In genomic region chr6:33453361-33454008, GRCh38 we compare ENCODE assay signal across 8 cellular contexts. TPM values are rescaled to one million over a fixed set of nuclear protein-coding genes. Genes with fewer than 3 reads are reported as not detected.
DNase-seq lines count a peak whose midpoint lies in the region; ATAC-seq and TF ChIP-seq lines count a peak whose summit lies in the region.

No MANE protein-coding gene starts in this region.

- ATAC-seq in HG02798 (IDR thresholded peaks at IDR 0.05; ENCODE audit: poor library complexity, unreplicated experiment) (no peak), GM18861 (IDR thresholded peaks at IDR 0.05; ENCODE audit: unreplicated experiment) (no peak)

- H3K27me3 ChIP-seq in HUES6 (ENCODE audit: control insufficient read depth, insufficient read depth, low read length): no peaks in the 10 kb centered on the region

- H3K27ac ChIP-seq in HUES6 (ENCODE audit: low read depth, low read length): no peak overlapping the region
- H3K27ac ChIP-seq in mesodermal cell (ENCODE audit: low read depth, low read length, severe bottlenecking): no peak overlapping the region

- peak overlapping the region; percentile 93 for H3K4me3 ChIP-seq in HUES6 (ENCODE audit: low read depth, low read length)
- H3K4me3 ChIP-seq in mesodermal cell (ENCODE audit: extremely low read depth, insufficient read depth, low read length, poor library complexity, severe bottlenecking): peak overlapping the region; percentile 63

- DNase-seq in AG08396 (ENCODE audit: low spot score) (peak; percentile 46), NCI-H446 treated with DMSO at 0.1 percent for 48 hours (lab: John Stamatoyannopoulos, UW) (no peak)
- DNase-seq in stimulated activated CD4-positive, alpha-beta T cell treated with anti-CD3 and anti-CD28 coated beads, Interleukin-12 subunit alpha, Interleukin-12 subunit beta, amount 100 ng/mL, for 4 hours: no peak

- peak overlapping the region; percentile 71 for H3K9ac ChIP-seq in HUES6 (ENCODE audit: low read length)

- peaks cover 58% of the 10 kb centered on the region for H3K36me3 ChIP-seq in HUES6 (ENCODE audit: control insufficient read depth, insufficient read depth, low read length)
- H3K36me3 ChIP-seq in mesodermal cell (ENCODE audit: control insufficient read depth, insufficient read depth, low read length): peaks cover 43% of the 10 kb centered on the region

- peak overlapping the region; percentile 90 to 96 (median 92) for H3K4me3 Mint-ChIP-seq in brain

- peaks cover 44% of the 10 kb centered on the region for H3K4me1 Mint-ChIP-seq in brain

- peaks cover 12% of the 10 kb centered on the region for H3K27me3 Mint-ChIP-seq in brain

- TF ChIP-seq CTCF in brain (conservative IDR thresholded peaks at IDR 0.05): no peak

- no peaks in the 10 kb centered on the region for H3K9me3 Mint-ChIP-seq in brain

- peaks cover 8% of the 10 kb centered on the region for H3K4me1 ChIP-seq in HUES6 (ENCODE audit: control insufficient read depth, insufficient read depth, low read length)
- peaks cover 15% of the 10 kb centered on the region for H3K4me1 ChIP-seq in mesodermal cell (ENCODE audit: control insufficient read depth, insufficient read depth, low read length, poor library complexity, severe bottlenecking)

- H3K9me3 ChIP-seq in HUES6 (ENCODE audit: control insufficient read depth, insufficient read depth, low read depth, low read length): no peaks in the 10 kb centered on the region
- H3K9me3 ChIP-seq in mesodermal cell (ENCODE audit: control insufficient read depth, low read length): no peaks in the 10 kb centered on the region

- WGBS in mesodermal cell (ENCODE audit: insufficient coverage in 2 of 2), 2 experiments: 53 to 68% methylated on average over 4 of the region's 12 CpGs

- H3K27ac Mint-ChIP-seq in brain: peak overlapping the region; percentile 74 to 96 (median 88)

- peaks cover 33% of the 10 kb centered on the region for H3K36me3 Mint-ChIP-seq in brain

RNA-seq across cellular contexts. Expression of gene ZBTB9, which starts 0.9 kb away (rescaled TPM):
- 10.7 TPM for polyA plus RNA-seq in brain (ENCODE audit: insufficient read depth, low read depth, low replicate concordance)
- polyA plus RNA-seq in mesodermal cell (2013, experiment 1 of 2): 13.0 TPM
- polyA plus RNA-seq in mesodermal cell (2013, experiment 2 of 2): 10.3 TPM

RNA-seq across cellular contexts. Expression of gene SYNGAP1, which starts 33.6 kb away (rescaled TPM):
- 40.7 TPM for polyA plus RNA-seq in brain (ENCODE audit: insufficient read depth, low read depth, low replicate concordance)
- polyA plus RNA-seq in mesodermal cell (2013, experiment 1 of 2): 54.9 TPM
- 47.5 TPM for polyA plus RNA-seq in mesodermal cell (2013, experiment 2 of 2)

RNA-seq across cellular contexts. Expression of gene CUTA, which starts 35.6 kb away (rescaled TPM):
- 837 TPM for polyA plus RNA-seq in brain (ENCODE audit: insufficient read depth, low read depth, low replicate concordance)
- 253 TPM for polyA plus RNA-seq in mesodermal cell (2013, experiment 1 of 2)
- 196 TPM for polyA plus RNA-seq in mesodermal cell (2013, experiment 2 of 2)

RNA-seq across cellular contexts. Expression of gene PHF1, which starts 42.7 kb away (rescaled TPM):
- 115 TPM for polyA plus RNA-seq in brain (ENCODE audit: insufficient read depth, low read depth, low replicate concordance)
- 71.3 TPM for polyA plus RNA-seq in mesodermal cell (2013, experiment 1 of 2)
- polyA plus RNA-seq in mesodermal cell (2013, experiment 2 of 2): 60.7 TPM
